ENCODE assay signal across 8 cellular contexts in genomic region chr14:100239200-100239839, GRCh38. TPM values are rescaled to one million over a fixed set of nuclear protein-coding genes. Genes with fewer than 3 reads are reported as not detected.
DNase-seq lines count a peak whose midpoint lies in the region; ATAC-seq and TF ChIP-seq lines count a peak whose summit lies in the region.

No MANE protein-coding gene starts in this region.

- H3K36me3 ChIP-seq in Caco-2 (ENCODE audit: control insufficient read depth, insufficient read depth, low read length), result no peaks in the 10 kb centered on the region; the same call in 1 of the 2 replicates
- H3K36me3 ChIP-seq in KMS-11 (ENCODE audit: insufficient read depth), result no peaks in the 10 kb centered on the region
- no peaks in the 10 kb centered on the region for H3K36me3 ChIP-seq in hepatocyte (replicated peaks; ENCODE audit: insufficient read depth, low read depth)

- H3K27ac ChIP-seq in KMS-11 (peak overlapping the region; percentile 82), hepatocyte (peak overlapping the region; percentile 98), skin epidermis (peak overlapping the region; percentile 70 to 100 (median 94))

- H3K79me2 ChIP-seq in KMS-11 (ENCODE audit: insufficient read depth, low read depth) (peaks cover 80% of the 10 kb centered on the region), hepatocyte (peaks cover 83% of the 10 kb centered on the region)

- no peaks in the 10 kb centered on the region for H3K9me3 Mint-ChIP-seq in Caco-2 (ENCODE audit: unreplicated experiment)
- H3K9me3 Mint-ChIP-seq in activated naive CD4-positive, alpha-beta T cell treated with anti-CD3 and anti-CD28 coated beads, Interleukin-2, amount 50 U/mL, for 72 hours, result no peaks in the 10 kb centered on the region

- peak overlapping the region; percentile 91 for H3K27ac Mint-ChIP-seq in Caco-2 (ENCODE audit: unreplicated experiment)
- H3K27ac Mint-ChIP-seq in activated naive CD4-positive, alpha-beta T cell treated with anti-CD3 and anti-CD28 coated beads, Interleukin-2, amount 50 U/mL, for 72 hours, result peak overlapping the region; percentile 65 to 95

- POLR2A ChIA-PET in Caco-2 (lab: Charles Lee), result interaction anchor here (0.5 kb wide), 1 partner anchor 10 kb away, joined by 3 read pairs; no protein-coding TSS in a partner anchor

- H4K20me1 ChIP-seq in KMS-11 (ENCODE audit: insufficient read depth) (peaks cover 40% of the 10 kb centered on the region), hepatocyte (ENCODE audit: insufficient read depth, poor library complexity, severe bottlenecking) (peaks cover 69% of the 10 kb centered on the region)

- peaks cover 45% of the 10 kb centered on the region for H3K36me3 Mint-ChIP-seq in Caco-2 (ENCODE audit: insufficient read depth, unreplicated experiment)
- H3K36me3 Mint-ChIP-seq in activated naive CD4-positive, alpha-beta T cell treated with anti-CD3 and anti-CD28 coated beads, Interleukin-2, amount 50 U/mL, for 72 hours, result peaks cover 32 to 56% of the 10 kb centered on the region in 2 donors

- H3K4me2 ChIP-seq in KMS-11 (peak overlapping the region; percentile 36; the same call in 1 of the 2 replicates), hepatocyte (peak overlapping the region; percentile 78)

- H3K4me1 ChIP-seq in Caco-2, result peaks cover 7% of the 10 kb centered on the region; the same call in 1 of the 2 replicates
- peaks cover 52% of the 10 kb centered on the region for H3K4me1 ChIP-seq in KMS-11 (ENCODE audit: low read depth, poor library complexity, severe bottlenecking)
- peaks cover 22% of the 10 kb centered on the region for H3K4me1 ChIP-seq in hepatocyte (ENCODE audit: insufficient read depth)

- peak; percentile 26 to 37 for DNase-seq in Caco-2
- peak in 1 of 2 donors; percentile 24 for DNase-seq in activated naive CD4-positive, alpha-beta T cell treated with anti-CD3 and anti-CD28 coated beads, Interleukin-2, amount 50 U/mL, for 72 hours (ENCODE audit: low spot score in 2 of 2)
- DNase-seq in hepatocyte (ENCODE audit: low spot score), result peak; percentile 23
- DNase-seq in NCI-H1105 (lab: John Stamatoyannopoulos, UW), result no peak
- no peak for DNase-seq in NCI-H2029 treated with DMSO at 0.1 percent for 48 hours (lab: John Stamatoyannopoulos, UW)
- no peak for DNase-seq in globus pallidus (ENCODE audit: low spot score)

- H3K9me2 ChIP-seq in hepatocyte (replicated peaks; ENCODE audit: insufficient read depth), result no peaks in the 10 kb centered on the region

- BruUV-seq in Caco-2 (replicated peaks; lab: Mats Ljungman, UMichigan), result no TSS peak

- CTCF ChIA-PET in Caco-2 (lab: Charles Lee), result no interaction called here

- H2AFZ ChIP-seq in KMS-11 (ENCODE audit: low read depth), result peak overlapping the region; percentile 14; the same call in 1 of the 2 replicates
- peak overlapping the region; percentile 67 for H2AFZ ChIP-seq in hepatocyte

- intact Hi-C loops in Caco-2 (cut with micrococcal nuclease; ENCODE audit: unreplicated experiment), result no loop called here

- ATAC-seq in activated naive CD4-positive, alpha-beta T cell treated with anti-CD3 and anti-CD28 coated beads, Interleukin-2, amount 50 U/mL, for 72 hours, result no peak

- 2% methylated on average over 58 of the region's 95 CpGs for WGBS in hepatocyte (ENCODE audit: low lambda C conversion rate, missing lambda C conversion rate)

- peaks cover 9% of the 10 kb centered on the region for H3K4me1 Mint-ChIP-seq in Caco-2 (ENCODE audit: low read depth, unreplicated experiment)

- H3K9ac ChIP-seq in KMS-11, result peak overlapping the region; percentile 81

- H3K27me3 Mint-ChIP-seq in Caco-2 (ENCODE audit: insufficient read depth, unreplicated experiment), result no peaks in the 10 kb centered on the region

- H3K4me3 Mint-ChIP-seq in Caco-2 (ENCODE audit: unreplicated experiment), result peak overlapping the region; percentile 84

- H3K9me3 ChIP-seq in Caco-2 (no peaks in the 10 kb centered on the region), hepatocyte (ENCODE audit: low read depth) (no peaks in the 10 kb centered on the region)

- TF ChIP-seq CTCF in Caco-2 (IDR thresholded peaks at IDR 0.05; ENCODE audit: insufficient read depth in 1 of 2, low read depth in 1 of 2, low read length in 1 of 2, severe bottlenecking in 1 of 2, unreplicated experiment in 1 of 2) (no peak), KMS-11 (conservative IDR thresholded peaks at IDR 0.05; ENCODE audit: low read depth, low read length) (no peak), hepatocyte (IDR thresholded peaks at IDR 0.05; ENCODE audit: poor library complexity) (no peak)

- peak overlapping the region; percentile 100 for H3K4me3 ChIP-seq in Caco-2 (ENCODE audit: low read depth, low read length)
- H3K4me3 ChIP-seq in KMS-11 (IDR thresholded peaks at IDR 0.05; ENCODE audit: insufficient read depth, low read depth, low read length), result no peak overlapping the region
- H3K4me3 ChIP-seq in hepatocyte, result peak overlapping the region; percentile 97
- H3K4me3 ChIP-seq in skin epidermis, result peak overlapping the region; percentile 79 to 100 (median 100)

- H3K27me3 ChIP-seq in Caco-2 (replicated peaks; ENCODE audit: control insufficient read depth, insufficient read depth, low read length) (no peaks in the 10 kb centered on the region), KMS-11 (ENCODE audit: insufficient read depth, low read depth) (no peaks in the 10 kb centered on the region), hepatocyte (no peaks in the 10 kb centered on the region)

RNA-seq across cellular contexts. Expression of gene YY1, which starts 0.4 kb away (rescaled TPM):
- total RNA-seq in Caco-2 (2022) (91.0 and 94.1 TPM in 2 replicates), hepatocyte (52.6 and 58.5 TPM in 2 replicates)
- 100 to 1,000 TPM in 1 of 2 donors, 10 to 100 TPM in 1; 87.8 to 120 TPM for total RNA-seq in activated naive CD4-positive, alpha-beta T cell treated with anti-CD3 and anti-CD28 coated beads, Interleukin-2, amount 50 U/mL, for 72 hours
- 27.3 and 32.6 TPM in 2 replicates for polyA plus RNA-seq in hepatocyte

Comparison
In these comparisons a context has a peak if more than half of its experiments do, and no peak if none do; other contexts are left out.
1. DNase-seq: peak in Caco-2 (2 of 2) and hepatocyte (single experiment); none in NCI-H1105 (single experiment), NCI-H2029 treated with DMSO at 0.1 percent for 48 hours (single experiment) and globus pallidus (single experiment).
2. Peak in every context shown above with its lines, with median percentiles within 50 percentile points of each other: H3K27ac ChIP-seq.